ENCODE assay signal across 8 cellular contexts in genomic region chr10:100148353-100149211, GRCh38. TPM values are rescaled to one million over a fixed set of nuclear protein-coding genes. Genes with fewer than 3 reads are reported as not detected.
DNase-seq lines count a peak whose midpoint lies in the region; ATAC-seq and TF ChIP-seq lines count a peak whose summit lies in the region.

No MANE protein-coding gene starts in this region.

- no peaks in the 10 kb centered on the region for H3K9me3 ChIP-seq in transverse colon

- DNase-seq in activated CD8-positive, alpha-beta memory T cell treated with anti-CD3 and anti-CD28 coated beads for 24 hours, result peak; percentile 60
- DNase-seq in activated CD8-positive, alpha-beta memory T cell treated with anti-CD3 and anti-CD28 coated beads, Interleukin-2, amount 50 U/mL, for 48 hours, result no peak
- peak; percentile 33 to 34 for DNase-seq in activated T-cell treated with anti-CD3 and anti-CD28 coated beads, Interleukin-2, amount 50 U/mL, for 72 hours
- DNase-seq in retina (peak; percentile 5), iPS-NIHi11 (ENCODE audit: low spot score) (no peak), transverse colon (no peak), SHP77 treated with DMSO at 0.1 percent for 48 hours (lab: John Stamatoyannopoulos, UW) (no peak)

- 79 to 92% methylated on average over 5 to 8 of the region's 8 CpGs for WGBS in transverse colon (ENCODE audit: low coverage in 1 of 2), 2 donors

- peaks cover 19% of the 10 kb centered on the region for H3K27me3 Mint-ChIP-seq in activated T-cell treated with anti-CD3 and anti-CD28 coated beads, Interleukin-2, amount 50 U/mL, for 72 hours (ENCODE audit: low read depth)

- H3K4me1 Mint-ChIP-seq in activated T-cell treated with anti-CD3 and anti-CD28 coated beads, Interleukin-2, amount 50 U/mL, for 72 hours (ENCODE audit: low read depth), result peaks cover 28% of the 10 kb centered on the region

- peak; percentile 73 for ATAC-seq in HG03432 (IDR thresholded peaks at IDR 0.05; ENCODE audit: unreplicated experiment)
- peak; percentile 95 to 96 for ATAC-seq in activated T-cell treated with anti-CD3 and anti-CD28 coated beads, Interleukin-2, amount 50 U/mL, for 72 hours (replicated peaks in 1 of 2)

- no peak overlapping the region for H3K4me3 ChIP-seq in transverse colon

- TF ChIP-seq EP300 in transverse colon (IDR thresholded peaks at IDR 0.05; ENCODE audit: low read depth), result no peak

- H3K4me1 ChIP-seq in transverse colon, result no peaks in the 10 kb centered on the region

- H3K27ac Mint-ChIP-seq in activated T-cell treated with anti-CD3 and anti-CD28 coated beads, Interleukin-2, amount 50 U/mL, for 72 hours, result peak overlapping the region; percentile 14

- peaks cover 0 to 37% (median 19%) of the 10 kb centered on the region in 4 donors for H3K36me3 ChIP-seq in transverse colon

- H3K9me3 Mint-ChIP-seq in activated T-cell treated with anti-CD3 and anti-CD28 coated beads, Interleukin-2, amount 50 U/mL, for 72 hours, result no peaks in the 10 kb centered on the region

- intact Hi-C loops in transverse colon (cut with DNase I; ENCODE audit: low total_unique reads), result no loop called here

- no peak for TF ChIP-seq POLR2A in transverse colon (IDR thresholded peaks at IDR 0.05)

- in situ Hi-C loops in transverse colon (cut with MboI; ENCODE audit: low pct_ligation_motif_present in 1 of 4, low pct_unique_long_range_greater_than_20kb in 1 of 4, low sequenced_read_pairs in 3 of 4), result no loop called here

- peak overlapping the region; percentile 28 to 31 for H3K4me3 Mint-ChIP-seq in activated T-cell treated with anti-CD3 and anti-CD28 coated beads, Interleukin-2, amount 50 U/mL, for 72 hours

- no peaks in the 10 kb centered on the region for H3K27me3 ChIP-seq in transverse colon

- no peak for TF ChIP-seq CTCF in transverse colon (IDR thresholded peaks at IDR 0.05)

- H3K36me3 Mint-ChIP-seq in activated T-cell treated with anti-CD3 and anti-CD28 coated beads, Interleukin-2, amount 50 U/mL, for 72 hours (ENCODE audit: insufficient read depth in 2 of 2), result peaks cover 7 to 12% of the 10 kb centered on the region in 2 donors

- no peak overlapping the region for H3K27ac ChIP-seq in transverse colon

RNA-seq across cellular contexts. Expression of gene ERLIN1, which starts 37.2 kb away (rescaled TPM):
- total RNA-seq in activated T-cell treated with anti-CD3 and anti-CD28 coated beads, Interleukin-2, amount 50 U/mL, for 72 hours, result 10 to 100 TPM; 15.1 to 17.8 TPM
- total RNA-seq in transverse colon, result 10 to 100 TPM; 21.7 to 41.0 (median 39.6) TPM

Comparison
In these comparisons a context has a peak if more than half of its experiments do, and no peak if none do; other contexts are left out.
1. DNase-seq: peak in activated CD8-positive, alpha-beta memory T cell treated with anti-CD3 and anti-CD28 coated beads for 24 hours (single experiment), activated T-cell treated with anti-CD3 and anti-CD28 coated beads, Interleukin-2, amount 50 U/mL, for 72 hours (2 of 2) and retina (single experiment); none in activated CD8-positive, alpha-beta memory T cell treated with anti-CD3 and anti-CD28 coated beads, Interleukin-2, amount 50 U/mL, for 48 hours (single experiment), iPS-NIHi11 (single experiment), transverse colon (single experiment) and SHP77 treated with DMSO at 0.1 percent for 48 hours (single experiment).